24 cellular contexts compared by ENCODE assay signal in the genomic region with DNA sequence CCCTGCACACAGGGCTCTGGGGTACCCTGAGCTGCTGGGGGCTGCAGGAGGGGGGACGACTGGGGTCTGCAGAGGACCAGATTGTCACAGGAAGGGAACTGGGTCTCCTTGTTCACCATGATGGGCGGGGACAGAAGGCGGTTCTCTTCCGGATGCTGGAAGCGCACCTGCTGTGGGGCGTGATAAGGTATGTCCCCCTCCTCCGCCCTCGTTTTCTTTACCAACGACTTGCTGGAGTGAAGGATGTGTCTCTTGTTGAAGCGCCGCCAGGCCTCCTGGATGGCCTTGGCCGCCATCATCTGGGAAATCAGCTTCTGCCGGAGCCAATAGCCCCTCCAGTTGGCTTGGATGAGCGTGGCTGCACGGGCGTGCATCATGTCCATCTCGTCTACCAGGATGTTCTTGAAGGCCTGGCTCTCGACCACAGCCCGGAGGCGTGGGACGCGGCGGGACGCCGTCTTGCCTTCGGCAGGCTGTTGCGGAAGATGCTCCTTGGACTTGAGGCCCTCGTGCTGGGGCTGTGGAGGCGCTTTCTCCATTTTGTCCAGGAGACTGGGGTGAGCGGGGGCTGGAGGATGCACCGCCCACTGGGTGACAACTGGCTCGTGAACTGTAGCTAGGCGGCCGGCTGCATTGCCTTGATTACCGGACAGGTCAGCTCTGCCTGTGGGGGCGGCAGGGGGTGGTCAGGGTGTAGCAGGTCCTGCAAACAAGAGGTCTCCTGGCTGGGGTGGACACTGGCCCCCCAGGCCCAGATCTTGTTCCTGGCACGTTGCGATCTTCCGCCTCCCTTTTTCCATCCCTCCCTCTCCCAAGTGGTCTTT. TPM values are rescaled to one million over a fixed set of nuclear protein-coding genes. Genes with fewer than 3 reads are reported as not detected.
"Had no signal": no experiment of that assay in that cellular context is flagged by ENCODE, and none has a peak within 500 bp of the region (broad histone marks: within the 10 kb centered on the region; RNA-seq: fewer than 3 reads in every experiment).

No MANE protein-coding gene starts in this region.

- H3K27ac ChIP-seq: epithelial cell of prostate, esophagus muscularis mucosa, gastrocnemius medialis, heart right ventricle, lower lobe of right lung, neural progenitor cell, spleen, tibial artery, upper lobe of right lung, vagina had no signal

- H3K4me2 ChIP-seq: neural progenitor cell had no signal

- H2AFZ ChIP-seq: neural progenitor cell had no signal

- H3K27me3 Mint-ChIP-seq: naive thymus-derived CD8-positive, alpha-beta T cell; stimulated activated memory B cell treated with anti-CD40 and anti-IgM and Interleukin-4, amounts not matched to agents 10 μg/mL and 1 μg/mL and 100 μg/mL, for 72 hours; stimulated activated naive CD8-positive, alpha-beta T cell treated with anti-CD3 and anti-CD28 coated beads, Interleukin-15, Interleukin-2, amounts not matched to agents 100 ng/mL and 50 ng/mL, for 24 hours had no signal

- H3K36me3 ChIP-seq: gastrocnemius medialis, neural progenitor cell had no signal

- H3K4me3 ChIP-seq: esophagus muscularis mucosa, gastrocnemius medialis, heart right ventricle, lower lobe of right lung, neural progenitor cell, spleen, tibial artery, upper lobe of right lung, vagina had no signal

- H3K4me1 Mint-ChIP-seq: neural progenitor cell had no signal

- H3K4me3 Mint-ChIP-seq: neural progenitor cell; stimulated activated memory B cell treated with anti-CD40 and anti-IgM and Interleukin-4, amounts not matched to agents 10 μg/mL and 1 μg/mL and 100 μg/mL, for 72 hours; stimulated activated naive CD8-positive, alpha-beta T cell treated with anti-CD3 and anti-CD28 coated beads, Interleukin-15, Interleukin-2, amounts not matched to agents 100 ng/mL and 50 ng/mL, for 24 hours had no signal

- H3K9me3 ChIP-seq: esophagus muscularis mucosa, gastrocnemius medialis, heart right ventricle, lower lobe of right lung, spleen, tibial artery, upper lobe of right lung, vagina had no signal

- DNase-seq: effector memory CD4-positive, alpha-beta T cell; gastrocnemius medialis; heart right ventricle; islet precursor cell; lower lobe of right lung; mesendoderm; occipital lobe; posterior cingulate gyrus; spleen; stimulated activated CD4-positive, alpha-beta T cell treated with anti-CD3 and anti-CD28 coated beads, Interleukin-15, amount 100 ng/mL, for 24 hours; stimulated activated CD4-positive, alpha-beta T cell treated with anti-CD3 and anti-CD28 coated beads, Interleukin-1b, Interleukin-23, amount 100 ng/mL, for 48 hours; stimulated activated CD4-positive, alpha-beta T cell treated with anti-CD3 and anti-CD28 coated beads, Interleukin-4, amount 100 ng/mL, for 24 hours; tibial artery; upper lobe of right lung had no signal

- H3K4me1 ChIP-seq: gastrocnemius medialis, heart right ventricle, lower lobe of right lung, neural progenitor cell, upper lobe of right lung, vagina had no signal

- H3K9me3 Mint-ChIP-seq: naive thymus-derived CD8-positive, alpha-beta T cell; neural progenitor cell; stimulated activated memory B cell treated with anti-CD40 and anti-IgM and Interleukin-4, amounts not matched to agents 10 μg/mL and 1 μg/mL and 100 μg/mL, for 72 hours; stimulated activated naive CD8-positive, alpha-beta T cell treated with anti-CD3 and anti-CD28 coated beads, Interleukin-15, Interleukin-2, amounts not matched to agents 100 ng/mL and 50 ng/mL, for 24 hours had no signal

- ATAC-seq: gastrocnemius medialis; heart right ventricle; left lobe of liver; lower lobe of right lung; naive thymus-derived CD8-positive, alpha-beta T cell; sciatic nerve; stimulated activated memory B cell treated with anti-CD40 and anti-IgM and Interleukin-4, amounts not matched to agents 10 μg/mL and 1 μg/mL and 100 μg/mL, for 72 hours; upper lobe of right lung had no signal

- H3K27me3 ChIP-seq: esophagus muscularis mucosa, gastrocnemius medialis, heart right ventricle, neural progenitor cell, spleen, tibial artery, upper lobe of right lung, vagina had no signal

- H3K27ac Mint-ChIP-seq: neural progenitor cell; stimulated activated memory B cell treated with anti-CD40 and anti-IgM and Interleukin-4, amounts not matched to agents 10 μg/mL and 1 μg/mL and 100 μg/mL, for 72 hours; stimulated activated naive CD8-positive, alpha-beta T cell treated with anti-CD3 and anti-CD28 coated beads, Interleukin-15, Interleukin-2, amounts not matched to agents 100 ng/mL and 50 ng/mL, for 24 hours had no signal

RNA-seq across cellular contexts. Expression of a gene that starts 7.2 kb away (rescaled TPM):
- total RNA-seq: pulmonary artery endothelial cell had no signal

RNA-seq across cellular contexts. Expression of a gene that starts 40.8 kb away (rescaled TPM):
- total RNA-seq: naive thymus-derived CD8-positive, alpha-beta T cell had no signal
- polyA plus RNA-seq: naive thymus-derived CD8-positive, alpha-beta T cell had no signal
